ENCODE assay signal across 1 cellular context in genomic region chr5:172770675-172771438, GRCh38.
TF ChIP-seq lines count a peak whose summit lies in the region.

Gene DUSP1, minus strand, starts transcription at chr5:172771195. Its CDS starts 243 bp downstream, at chr5:172770952.

TF ChIP-seq in HepG2, 621 proteins besides CTCF, POLR2A, EP300 and RAD21 (continued from another document and continues in another):
- peak; percentile 87 for TF ChIP-seq IKZF5 (CRISPR knock-in tag; IDR thresholded peaks at IDR 0.05)
- TF ChIP-seq GMEB1 (CRISPR knock-in tag; IDR thresholded peaks at IDR 0.05; ENCODE audit: borderline replicate concordance), result peak; percentile 42; the same call in 1 of the 2 replicates
- no peak for TF ChIP-seq ZNF503 (CRISPR knock-in tag; IDR thresholded peaks at IDR 0.05)
- 0 out of 2 replicates have a peak, but pooled peaks have one; percentile 55 for TF ChIP-seq KIAA2018 (CRISPR knock-in tag; IDR thresholded peaks at IDR 0.05; ENCODE audit: borderline replicate concordance)
- TF ChIP-seq ZNF879 (CRISPR knock-in tag; IDR thresholded peaks at IDR 0.05), result no peak
- TF ChIP-seq PITX1 (CRISPR knock-in tag; IDR thresholded peaks at IDR 0.05), result peak; percentile 33; the same call in 1 of the 2 replicates
- no peak for TF ChIP-seq PLRG1 (conservative IDR thresholded peaks at IDR 0.05)
- no peak for TF ChIP-seq PHF5A (CRISPR knock-in tag; IDR thresholded peaks at IDR 0.05; ENCODE audit: low read depth, unreplicated experiment)
- 0 out of 2 replicates have a peak, but pooled peaks have one; percentile 32 for TF ChIP-seq U2AF2 (IDR thresholded peaks at IDR 0.05; ENCODE audit: low read depth, low read length)
- peak; percentile 92 for TF ChIP-seq HNRNPL (IDR thresholded peaks at IDR 0.05; ENCODE audit: low read depth, low read length)
- 0 out of 2 replicates have a peak, but pooled peaks have one; percentile 28 for TF ChIP-seq ZSCAN22 (CRISPR knock-in tag; IDR thresholded peaks at IDR 0.05)
- TF ChIP-seq AKNA (CRISPR knock-in tag; IDR thresholded peaks at IDR 0.05; ENCODE audit: borderline replicate concordance), result 0 out of 2 replicates have a peak, but pooled peaks have one; percentile 39
- peak; percentile 91 for TF ChIP-seq ZSCAN31 (CRISPR knock-in tag; IDR thresholded peaks at IDR 0.05; ENCODE audit: low read depth)
- TF ChIP-seq PPARG (CRISPR knock-in tag; conservative IDR thresholded peaks at IDR 0.05), result peak; percentile 31; the same call in 1 of the 2 replicates
- TF ChIP-seq ZNF781 (CRISPR knock-in tag; IDR thresholded peaks at IDR 0.05; ENCODE audit: borderline replicate concordance, not compliant biosample characterization), result peak; percentile 92
- TF ChIP-seq ZNF609 (CRISPR knock-in tag; IDR thresholded peaks at IDR 0.05; ENCODE audit: borderline replicate concordance), result peak; percentile 37; the same call in 1 of the 2 replicates
- TF ChIP-seq SSRP1 (CRISPR knock-in tag; IDR thresholded peaks at IDR 0.05), result no peak
- TF ChIP-seq ZNF430 (CRISPR knock-in tag; IDR thresholded peaks at IDR 0.05), result peak; percentile 52; the same call in 1 of the 2 replicates
- no peak for TF ChIP-seq GMEB2 (CRISPR knock-in tag; IDR thresholded peaks at IDR 0.05; ENCODE audit: low read depth)
- TF ChIP-seq ZNF598 (CRISPR knock-in tag; IDR thresholded peaks at IDR 0.05; ENCODE audit: borderline replicate concordance), result no peak
- TF ChIP-seq ZNF234 (CRISPR knock-in tag; conservative IDR thresholded peaks at IDR 0.05), result no peak
- peak; percentile 74; the same call in 1 of the 2 replicates for TF ChIP-seq TMF1 (CRISPR knock-in tag; IDR thresholded peaks at IDR 0.05; ENCODE audit: low read depth)
